Comparison of ENCODE assay signal across 8 cellular contexts in genomic region chr1:234610061-234610581, GRCh38. TPM values are rescaled to one million over a fixed set of nuclear protein-coding genes. Genes with fewer than 3 reads are reported as not detected.
DNase-seq lines count a peak whose midpoint lies in the region; ATAC-seq and TF ChIP-seq lines count a peak whose summit lies in the region.

Gene IRF2BP2, minus strand, starts transcription at chr1:234610178. Its CDS starts 684 bp downstream, at chr1:234609494.

- intact Hi-C loops in lower leg skin (cut with DNase I; ENCODE audit: low total_unique reads), result loop anchor here (5.0 kb wide), 1 partner anchor 112 kb away; no protein-coding TSS in a partner anchor

- H3K36me3 ChIP-seq in duodenal mucosa (ENCODE audit: control insufficient read depth in 1 of 2, insufficient read depth in 2 of 2, low read length in 2 of 2), result peaks cover 25 to 29% of the 10 kb centered on the region in 2 donors

- H3K27ac ChIP-seq in duodenal mucosa (ENCODE audit: low read depth, low read length), result peak within 1 kb of the TSS; percentile 99

- peak within 1 kb of the TSS; percentile 99 to 100 for H3K9ac ChIP-seq in duodenal mucosa (ENCODE audit: low read depth in 1 of 2, low read length in 2 of 2)

- no peaks in the 10 kb centered on the region for H3K27me3 ChIP-seq in duodenal mucosa (ENCODE audit: control insufficient read depth in 1 of 2, insufficient read depth in 2 of 2, low read length in 2 of 2)

- no peaks in the 10 kb centered on the region for H3K9me3 ChIP-seq in duodenal mucosa (ENCODE audit: control insufficient read depth in 1 of 2, low read length in 2 of 2)

- TF ChIP-seq CTCF in GM13976 (IDR thresholded peaks at IDR 0.05; ENCODE audit: borderline replicate concordance, control extremely low read depth, extremely low read depth, insufficient read depth, missing control alignments), result peak; percentile 0
- TF ChIP-seq CTCF in lower leg skin (IDR thresholded peaks at IDR 0.05), result no peak

- H3K4me1 ChIP-seq in duodenal mucosa (ENCODE audit: control insufficient read depth in 1 of 2, insufficient read depth in 2 of 2, low read length in 2 of 2), result peaks cover 31 to 41% of the 10 kb centered on the region in 2 donors

- TF ChIP-seq POLR2A in lower leg skin (IDR thresholded peaks at IDR 0.05), result peak in 1 of 2 donors; percentile 33

- H3K4me3 ChIP-seq in duodenal mucosa (ENCODE audit: low read depth in 1 of 2, low read length in 2 of 2) (peak within 1 kb of the TSS; percentile 92 to 94), lower leg skin (ENCODE audit: low read depth, poor library complexity, severe bottlenecking) (peak within 1 kb of the TSS; percentile 85)

- in situ Hi-C loops in GM13976 (cut with MboI; ENCODE audit: low sequenced_read_pairs, unreplicated experiment), result loop anchor here (25.0 kb wide), 2 partner anchors 227 to 352 kb away; no protein-coding TSS in a partner anchor

- DNase-seq in GM13976 (ENCODE audit: low spot score) (peak; percentile 88), NCI-H774 (lab: John Stamatoyannopoulos, UW) (peak; percentile 92), lower leg skin (ENCODE audit: low spot score in 2 of 2) (peak; percentile 79 to 96)
- DNase-seq in activated CD4-positive, alpha-beta T cell treated with anti-CD3 and anti-CD28 coated beads, Interleukin-2, amount 50 U/mL, for 48 hours, result peak; percentile 75 to 77
- DNase-seq in stimulated activated CD4-positive, alpha-beta T cell treated with anti-CD3 and anti-CD28 coated beads, Interleukin-4, amount 100 ng/mL, for 4 hours, result peak; percentile 81

- 0 to 1% methylated on average over 24 to 27 of the region's 60 CpGs for WGBS in lower leg skin, 2 donors

- ATAC-seq in HG03175 (IDR thresholded peaks at IDR 0.05; ENCODE audit: unreplicated experiment) (peak; percentile 19), GM21390 (IDR thresholded peaks at IDR 0.05; ENCODE audit: unreplicated experiment) (no peak)

RNA-seq across cellular contexts. Expression of gene IRF2BP2, which starts in this region (rescaled TPM):
- total RNA-seq in lower leg skin, result 100 to 1,000 TPM; 121 to 149 (median 137) TPM
